In the genomic region with DNA sequence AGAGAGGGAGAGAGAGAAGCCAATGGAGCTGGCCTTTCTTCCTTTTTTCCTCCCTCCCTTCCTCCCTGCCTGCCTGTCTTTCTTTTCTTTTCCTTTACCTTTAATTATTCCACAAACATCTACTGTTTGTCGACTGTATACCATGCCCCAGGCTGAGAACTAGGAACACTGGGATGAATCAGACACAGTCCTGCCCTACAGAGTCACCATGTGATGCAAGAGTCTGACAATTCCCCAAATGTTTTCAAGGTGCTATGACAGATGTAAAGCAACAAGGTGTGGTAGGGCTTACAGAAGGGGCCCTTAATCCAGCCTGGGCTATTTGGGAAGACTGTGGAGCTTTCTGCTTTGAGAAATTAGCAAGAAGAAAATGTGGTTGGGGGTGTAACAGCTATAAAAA, we compare ENCODE assay signal across 16 cellular contexts. TPM values are rescaled to one million over a fixed set of nuclear protein-coding genes. Genes with fewer than 3 reads are reported as not detected.
DNase-seq lines count a peak whose midpoint lies in the region; ATAC-seq and TF ChIP-seq lines count a peak whose summit lies in the region.
"Had no signal": no experiment of that assay in that cellular context is flagged by ENCODE, and none has a peak within 500 bp of the region (broad histone marks: within the 10 kb centered on the region; RNA-seq: fewer than 3 reads in every experiment).

No MANE protein-coding gene starts in this region.

- TF ChIP-seq POLR2A in HCT116 (IDR thresholded peaks at IDR 0.05; ENCODE audit: borderline replicate concordance, extremely low read depth, insufficient read depth, insufficient read length) = no peak

- no TSS peak for BruUV-seq in HCT116 (replicated peaks; lab: Mats Ljungman, UMichigan)

- H3K4me1 Mint-ChIP-seq in stimulated activated effector memory CD8-positive, alpha-beta T cell treated with anti-CD3 and anti-CD28 coated beads, Interleukin-12 subunit alpha, Interleukin-12 subunit beta, amount 100 ng/mL, for 72 hours = peaks cover 13% of the 10 kb centered on the region

- RAD21 ChIA-PET in HCT116 (lab: Charles Lee; ENCODE audit: low non-redundant PET in 1 of 2, low total read pairs in 2 of 2, uncharacterized antibody in 2 of 2, unreplicated experiment in 2 of 2) = no interaction called here

- H3K27ac Mint-ChIP-seq in stimulated activated effector memory CD8-positive, alpha-beta T cell treated with anti-CD3 and anti-CD28 coated beads, Interleukin-12 subunit alpha, Interleukin-12 subunit beta, amount 100 ng/mL, for 72 hours = no peak overlapping the region
- H3K27ac Mint-ChIP-seq: CD4-positive, CD25-positive, alpha-beta regulatory T cell had no signal

- CTCF ChIA-PET in HCT116 (lab: Charles Lee) = no interaction called here

- no peaks in the 10 kb centered on the region for H3K36me3 ChIP-seq in HCT116 (ENCODE audit: control insufficient read depth in 1 of 2, insufficient read depth in 2 of 2, low read length in 2 of 2)
- no peaks in the 10 kb centered on the region for H3K36me3 ChIP-seq in trophoblast cell (ENCODE audit: control insufficient read depth in 1 of 2, insufficient read depth in 2 of 2, low read length in 2 of 2)
- H3K36me3 ChIP-seq: BLaER1 treated with 17β-estradiol and CSF1 and Interleukin-3, amounts not matched to agents 10 nM and 100 nM had no signal

- no peaks in the 10 kb centered on the region for H3K9me2 ChIP-seq in HCT116 (ENCODE audit: insufficient read depth)

- H3K36me3 Mint-ChIP-seq in stimulated activated effector memory CD8-positive, alpha-beta T cell treated with anti-CD3 and anti-CD28 coated beads, Interleukin-12 subunit alpha, Interleukin-12 subunit beta, amount 100 ng/mL, for 72 hours = no peaks in the 10 kb centered on the region
- H3K36me3 Mint-ChIP-seq: CD4-positive, CD25-positive, alpha-beta regulatory T cell had no signal

- no peak overlapping the region for H2BK12ac ChIP-seq in trophoblast cell (ENCODE audit: low read length)

- H3K4me3 Mint-ChIP-seq in stimulated activated effector memory CD8-positive, alpha-beta T cell treated with anti-CD3 and anti-CD28 coated beads, Interleukin-12 subunit alpha, Interleukin-12 subunit beta, amount 100 ng/mL, for 72 hours = no peak overlapping the region
- H3K4me3 Mint-ChIP-seq: CD4-positive, CD25-positive, alpha-beta regulatory T cell had no signal

- H3K79me1 ChIP-seq in trophoblast cell (ENCODE audit: low read length) = peaks cover 9% of the 10 kb centered on the region

- WGBS in trophoblast cell (ENCODE audit: extremely low coverage, insufficient coverage, insufficient read length) = no CpG with 5 or more reads among the region's 1 CpG

- no peak for TF ChIP-seq RAD21 in HCT116 (IDR thresholded peaks at IDR 0.05; ENCODE audit: low read depth)

- peak; percentile 13 for DNase-seq in HCT116 (ENCODE audit: low read depth, low spot score)
- DNase-seq in SW480 (ENCODE audit: low spot score) = peak; percentile 40
- peak; percentile 60 to 83 for DNase-seq in trophoblast cell
- DNase-seq in stimulated activated effector memory CD8-positive, alpha-beta T cell treated with anti-CD3 and anti-CD28 coated beads, Interleukin-12 subunit alpha, Interleukin-12 subunit beta, amount 100 ng/mL, for 72 hours (ENCODE audit: low spot score in 2 of 2) = no peak
- no peak for DNase-seq in cardiac septum (ENCODE audit: low spot score)
- DNase-seq: ACHN; Calu3; CD4-positive, CD25-positive, alpha-beta regulatory T cell; DMS 273 treated with DMSO at 0.1 percent for 48 hours; DMS79; GM23248 had no signal

- H3K4me2 ChIP-seq in HCT116 (ENCODE audit: low read length) = no peak overlapping the region
- no peak overlapping the region for H3K4me2 ChIP-seq in trophoblast cell (ENCODE audit: low read length)
- H3K4me2 ChIP-seq: BLaER1 treated with 17β-estradiol and CSF1 and Interleukin-3, amounts not matched to agents 10 nM and 100 nM had no signal

- H4K12ac ChIP-seq in trophoblast cell (ENCODE audit: low read depth, low read length) = no peak overlapping the region

- no peaks in the 10 kb centered on the region for H3K79me2 ChIP-seq in HCT116 (ENCODE audit: insufficient read depth, low read length)
- peaks cover 8% of the 10 kb centered on the region for H3K79me2 ChIP-seq in trophoblast cell (ENCODE audit: control insufficient read depth, insufficient read depth, low read length, poor library complexity)

- no peaks in the 10 kb centered on the region for H3K9me3 ChIP-seq in HCT116 (ENCODE audit: control insufficient read depth in 1 of 2, insufficient read depth in 1 of 2, low read depth in 1 of 2, low read length in 2 of 2)
- no peaks in the 10 kb centered on the region for H3K9me3 ChIP-seq in trophoblast cell (ENCODE audit: insufficient read depth, low read depth, low read length)
- H3K9me3 ChIP-seq: BLaER1 treated with 17β-estradiol and CSF1 and Interleukin-3, amounts not matched to agents 10 nM and 100 nM had no signal

- H3K4me1 ChIP-seq in HCT116 (ENCODE audit: control insufficient read depth in 1 of 2, insufficient read depth in 2 of 2, low read length in 2 of 2) (peaks cover 0 to 6% of the 10 kb centered on the region in 2 experiments; a peak in 3 of 4 replicates), trophoblast cell (ENCODE audit: control insufficient read depth in 1 of 2, insufficient read depth in 2 of 2, low read length in 2 of 2) (peaks cover 5 to 8% of the 10 kb centered on the region in 2 experiments)

- H3K14ac ChIP-seq in trophoblast cell (ENCODE audit: low read length) = no peak overlapping the region

- POLR2A ChIA-PET in HCT116 (lab: Charles Lee) = no interaction called here

- H3K27me3 ChIP-seq in HCT116 (ENCODE audit: insufficient read depth, low read length) (peaks cover 24% of the 10 kb centered on the region), trophoblast cell (ENCODE audit: insufficient read depth, low read length) (no peaks in the 10 kb centered on the region)

- ATAC-seq in HCT116 = no peak
- ATAC-seq in esophagus mucosa = peak; percentile 95
- ATAC-seq in stimulated activated effector memory CD8-positive, alpha-beta T cell treated with anti-CD3 and anti-CD28 coated beads, Interleukin-12 subunit alpha, Interleukin-12 subunit beta, amount 100 ng/mL, for 72 hours = no peak
- no peak for ATAC-seq in HG03175 (IDR thresholded peaks at IDR 0.05; ENCODE audit: unreplicated experiment)
- ATAC-seq: GM12878 had no signal

- no peaks in the 10 kb centered on the region for H4K20me1 ChIP-seq in HCT116 (ENCODE audit: insufficient read depth)
- H4K20me1 ChIP-seq: BLaER1 treated with 17β-estradiol and CSF1 and Interleukin-3, amounts not matched to agents 10 nM and 100 nM had no signal

- H2BK120ac ChIP-seq in trophoblast cell (ENCODE audit: insufficient read depth, low read length, poor library complexity) = no peak overlapping the region

- no peak overlapping the region for H3K4me3 ChIP-seq in HCT116 (replicated peaks in 1 of 2; ENCODE audit: low read depth in 1 of 2, low read length in 2 of 2)
- H3K4me3 ChIP-seq in trophoblast cell (ENCODE audit: low read depth, low read length) = no peak overlapping the region
- H3K4me3 ChIP-seq: BLaER1 treated with 17β-estradiol and CSF1 and Interleukin-3, amounts not matched to agents 10 nM and 100 nM; GM12878; GM23248 had no signal

- H3K18ac ChIP-seq in trophoblast cell (ENCODE audit: low read length) = no peak overlapping the region

- no peak overlapping the region for H3K23ac ChIP-seq in trophoblast cell (ENCODE audit: low read length)

- no peak overlapping the region for H3K4ac ChIP-seq in trophoblast cell (ENCODE audit: low read depth, low read length)

- H3K9me3 Mint-ChIP-seq in stimulated activated effector memory CD8-positive, alpha-beta T cell treated with anti-CD3 and anti-CD28 coated beads, Interleukin-12 subunit alpha, Interleukin-12 subunit beta, amount 100 ng/mL, for 72 hours = no peaks in the 10 kb centered on the region
- H3K9me3 Mint-ChIP-seq: CD4-positive, CD25-positive, alpha-beta regulatory T cell had no signal

- H4K91ac ChIP-seq in trophoblast cell (ENCODE audit: low read depth, low read length) = no peak overlapping the region

- no peak overlapping the region for H4K8ac ChIP-seq in trophoblast cell (ENCODE audit: low read depth, low read length)

- H3K27ac ChIP-seq in HCT116 (ENCODE audit: low read depth, low read length) (no peak overlapping the region), trophoblast cell (ENCODE audit: low read depth, low read length) (no peak overlapping the region)
- H3K27ac ChIP-seq: BLaER1 treated with 17β-estradiol and CSF1 and Interleukin-3, amounts not matched to agents 10 nM and 100 nM; GM23248 had no signal

- no peak for TF ChIP-seq CTCF in HCT116 (IDR thresholded peaks at IDR 0.05 in 2 of 3, conservative IDR thresholded peaks at IDR 0.05 in 1 of 3; ENCODE audit: borderline replicate concordance in 1 of 3, insufficient read depth in 1 of 3, low read depth in 2 of 3, low read length in 2 of 3)

- H3K9ac ChIP-seq in HCT116 (ENCODE audit: low read length) (no peak overlapping the region), trophoblast cell (ENCODE audit: low read length) (no peak overlapping the region)
- H3K9ac ChIP-seq: BLaER1 treated with 17β-estradiol and CSF1 and Interleukin-3, amounts not matched to agents 10 nM and 100 nM; GM23248 had no signal

- no peak overlapping the region for H2BK5ac ChIP-seq in trophoblast cell (ENCODE audit: low read depth, low read length, poor library complexity)

- intact Hi-C loops in HCT116 (cut with micrococcal nuclease) (no loop called here), cardiac septum (cut with DNase I) (no loop called here)

- H2AK5ac ChIP-seq in trophoblast cell (ENCODE audit: low read length) = no peak overlapping the region

- H2AFZ ChIP-seq in HCT116 (ENCODE audit: low read depth, low read length, poor library complexity, severe bottlenecking) (no peak overlapping the region), trophoblast cell (ENCODE audit: insufficient read depth, low read length, poor library complexity) (no peak overlapping the region)
- H2AFZ ChIP-seq: GM23248 had no signal

TF ChIP-seq in HCT116, 20 proteins besides CTCF, POLR2A, EP300 and RAD21 (continues in another document):
- no peak for TF ChIP-seq ZNF274 (IDR thresholded peaks at IDR 0.05; ENCODE audit: low read depth, low read length)
- no peak for TF ChIP-seq YY1 (IDR thresholded peaks at IDR 0.05; ENCODE audit: extremely low read depth, insufficient replicate concordance, low read depth, low read length)
- no peak for TF ChIP-seq ELF1 (IDR thresholded peaks at IDR 0.05; ENCODE audit: borderline replicate concordance, low read depth)
- TF ChIP-seq EGR1 (IDR thresholded peaks at IDR 0.05; ENCODE audit: low read depth) = no peak
- peak; percentile 67 for TF ChIP-seq CEBPB (IDR thresholded peaks at IDR 0.05; ENCODE audit: low read depth)
- peak; percentile 30; the same call in 1 of the 2 replicates for TF ChIP-seq JUND (IDR thresholded peaks at IDR 0.05)
- 0 out of 2 replicates have a peak, but pooled peaks have one; percentile 23 for TF ChIP-seq FOSL1 (IDR thresholded peaks at IDR 0.05; ENCODE audit: low read depth)
- TF ChIP-seq TCF7L2 (IDR thresholded peaks at IDR 0.05; ENCODE audit: borderline replicate concordance, extremely low read depth, insufficient read depth, insufficient read length) = no peak

RNA-seq across cellular contexts. Expression of a gene that starts 4.0 kb away (rescaled TPM):
- total RNA-seq in HCT116 (2021; ENCODE audit: unreplicated experiment) = 0.57 TPM
- polyA plus RNA-seq in HCT116 (2012) = 0.12 and 0.21 TPM in 2 replicates
- not detected for total RNA-seq in esophagus mucosa
- 19.8 and 20.9 TPM in 2 replicates for polyA plus RNA-seq in trophoblast cell (2013)
- 4.9 TPM for total RNA-seq in cardiac septum
- total RNA-seq: Calu3; CD4-positive, CD25-positive, alpha-beta regulatory T cell; GM12878; GM23248; HT1080 had no signal
- polyA plus RNA-seq: CD4-positive, CD25-positive, alpha-beta regulatory T cell; GM12878; GM23248 had no signal

Comparison
In these comparisons a context has a peak if more than half of its experiments do, and no peak if none do; other contexts are left out.
1. DNase-seq: peak in HCT116 (single experiment), SW480 (single experiment) and trophoblast cell (2 of 2); none in stimulated activated effector memory CD8-positive, alpha-beta T cell treated with anti-CD3 and anti-CD28 coated beads, Interleukin-12 subunit alpha, Interleukin-12 subunit beta, amount 100 ng/mL, for 72 hours (0 of 2) and cardiac septum (single experiment).